Comparison of ENCODE assay signal across 11 cellular contexts in genomic region chr2:215830313-215830712, GRCh38.
DNase-seq lines count a peak whose midpoint lies in the region; ATAC-seq, FAIRE-seq and TF ChIP-seq lines count a peak whose summit lies in the region.
"Had no signal": no experiment of that assay in that cellular context is flagged by ENCODE, and none has a peak within 500 bp of the region (broad histone marks: within the 10 kb centered on the region; RNA-seq: fewer than 3 reads in every experiment).

No MANE protein-coding gene starts in this region.

- peak overlapping the region; percentile 33 to 69; a peak in 3 of 4 replicates for H3K9ac ChIP-seq in K562 (ENCODE audit: insufficient read depth in 1 of 2, low read depth in 2 of 2, low read length in 2 of 2)

- TF ChIP-seq EP300 in K562 (IDR thresholded peaks at IDR 0.05; ENCODE audit: low read length) = peak; percentile 82; the same call in 1 of the 2 replicates

- H2AFZ ChIP-seq in K562 (ENCODE audit: low read depth, low read length) = peak overlapping the region; percentile 88

- ATAC-seq in K562 (peak; percentile 87), GM19324 (IDR thresholded peaks at IDR 0.05; ENCODE audit: low FRiP score, unreplicated experiment) (no peak)
- ATAC-seq in activated T-helper 17 cell treated with anti-CD3 and anti-CD28 coated beads, Interleukin-2, amount 50 U/mL, for 72 hours (replicated peaks) = no peak

- H3K27ac Mint-ChIP-seq in activated T-helper 17 cell treated with anti-CD3 and anti-CD28 coated beads, Interleukin-2, amount 50 U/mL, for 72 hours = no peak overlapping the region

- H3K9me3 ChIP-seq in K562 (replicated peaks; ENCODE audit: control insufficient read depth, insufficient read depth, low read depth, low read length) (peaks cover 5% of the 10 kb centered on the region; the same call in 1 of the 2 replicates), testis (no peaks in the 10 kb centered on the region)

- no TSS peak for BruUV-seq in K562 (replicated peaks; lab: Mats Ljungman, UMichigan)

- no peaks in the 10 kb centered on the region for H3K27me3 ChIP-seq in K562 (ENCODE audit: control insufficient read depth in 2 of 2, insufficient read depth in 2 of 2, low read length in 2 of 2)
- H3K27me3 ChIP-seq in testis = no peaks in the 10 kb centered on the region

- no peaks in the 10 kb centered on the region for H3K27me3 Mint-ChIP-seq in activated T-helper 17 cell treated with anti-CD3 and anti-CD28 coated beads, Interleukin-2, amount 50 U/mL, for 72 hours
- H3K27me3 Mint-ChIP-seq: central memory CD8-positive, alpha-beta T cell; type B pancreatic cell had no signal

- H3K4me3 ChIP-seq in K562 (no peak overlapping the region), testis (no peak overlapping the region)

- H3K36me3 ChIP-seq in K562 (ENCODE audit: control insufficient read depth, insufficient read depth, low read length) (no peaks in the 10 kb centered on the region; the same call in 2 of the 3 replicates), testis (ENCODE audit: low read depth, missing control alignments) (no peaks in the 10 kb centered on the region)

- peak; percentile 60 to 61 for TF ChIP-seq RAD21 in K562 (CRISPR knock-in tag; conservative IDR thresholded peaks at IDR 0.05 in 1 of 2, IDR thresholded peaks at IDR 0.05 in 1 of 2)

- TF ChIP-seq POLR2A in K562 (conservative IDR thresholded peaks at IDR 0.05) (no peak), testis (IDR thresholded peaks at IDR 0.05) (no peak)

- no peaks in the 10 kb centered on the region for H3K9me1 ChIP-seq in K562 (ENCODE audit: control insufficient read depth, insufficient read depth, low read length)

- no peaks in the 10 kb centered on the region for H3K79me2 ChIP-seq in K562 (ENCODE audit: control insufficient read depth, insufficient read depth, low read length)

- H3K9me3 Mint-ChIP-seq in activated T-helper 17 cell treated with anti-CD3 and anti-CD28 coated beads, Interleukin-2, amount 50 U/mL, for 72 hours = no peaks in the 10 kb centered on the region
- H3K9me3 Mint-ChIP-seq: central memory CD8-positive, alpha-beta T cell; type B pancreatic cell had no signal

- peak; percentile 92 for FAIRE-seq in K562 (lab: Jason Lieb, UNC)
- FAIRE-seq: kidney had no signal

- CTCF ChIA-PET in K562 (lab: Yijun Ruan, JAX; ENCODE audit: low intra/inter-chr PET ratio) = no interaction called here

- intact Hi-C loops in K562 (cut with micrococcal nuclease) (loop anchor here (1.0 to 5.0 kb wide), 4 partner anchors 41 to 376 kb away; no protein-coding TSS in a partner anchor), testis (cut with DNase I; ENCODE audit: low total_unique reads) (no loop called here)

- peak overlapping the region; percentile 68 for H3K4me2 ChIP-seq in K562 (ENCODE audit: insufficient read depth, low read length)

- POLR2A ChIA-PET in K562 (lab: Yijun Ruan, JAX) = interaction anchor here (1.4 to 1.5 kb wide), 2 partner anchors 11 to 34 kb away, joined by 3 to 4 read pairs; no protein-coding TSS in a partner anchor

- WGBS in K562 (ENCODE audit: insufficient coverage, low coverage, missing lambda C conversion rate) = 0% methylated on average over 4 of the region's 4 CpGs
- 38 to 43% methylated on average over 4 of the region's 4 CpGs for WGBS in testis, 2 donors

- no peak overlapping the region for H3K4me3 Mint-ChIP-seq in activated T-helper 17 cell treated with anti-CD3 and anti-CD28 coated beads, Interleukin-2, amount 50 U/mL, for 72 hours
- H3K4me3 Mint-ChIP-seq: central memory CD8-positive, alpha-beta T cell had no signal

- H3K4me1 ChIP-seq in K562 (replicated peaks in 1 of 2; ENCODE audit: control insufficient read depth in 2 of 2, insufficient read depth in 2 of 2, low read length in 2 of 2) (peaks cover 6 to 37% of the 10 kb centered on the region in 2 experiments; a peak in 3 of 5 replicates), testis (peaks cover 14% of the 10 kb centered on the region)

- H3K27ac ChIP-seq in K562 (ENCODE audit: extremely low read depth, low read depth, low read length) (peak overlapping the region; percentile 86), testis (peak overlapping the region in 1 of 2 donors; percentile 53)

- no peaks in the 10 kb centered on the region for H3K36me3 Mint-ChIP-seq in activated T-helper 17 cell treated with anti-CD3 and anti-CD28 coated beads, Interleukin-2, amount 50 U/mL, for 72 hours (ENCODE audit: low read depth)
- H3K36me3 Mint-ChIP-seq: type B pancreatic cell had no signal

- H4K20me1 ChIP-seq in K562 (replicated peaks; ENCODE audit: control insufficient read depth, insufficient read depth, low read length) = no peaks in the 10 kb centered on the region

- in situ Hi-C loops in K562 (cut with MboI) = no loop called here

- no peaks in the 10 kb centered on the region for H3K4me1 Mint-ChIP-seq in activated T-helper 17 cell treated with anti-CD3 and anti-CD28 coated beads, Interleukin-2, amount 50 U/mL, for 72 hours
- H3K4me1 Mint-ChIP-seq: central memory CD8-positive, alpha-beta T cell had no signal

- TF ChIP-seq CTCF in K562 (IDR thresholded peaks at IDR 0.05 in 2 of 3, conservative IDR thresholded peaks at IDR 0.05 in 1 of 3; ENCODE audit: insufficient read depth in 2 of 3, low read depth in 1 of 3, low read length in 3 of 3) = peak in 1 of 3 experiments; percentile 44; a peak in 2 of 6 replicates
- no peak for TF ChIP-seq CTCF in testis (IDR thresholded peaks at IDR 0.05)

- DNase-seq in HT1080 (ENCODE audit: low read depth) = peak; percentile 47
- peak; percentile 55 to 87 (median 68) for DNase-seq in K562 (ENCODE audit: extremely low read depth in 1 of 4, low spot score in 3 of 4)
- peak; percentile 64 for DNase-seq in islet precursor cell
- peak; percentile 37 for DNase-seq in testis
- no peak for DNase-seq in cerebellar cortex (ENCODE audit: low spot score)
- DNase-seq: kidney, NCI-H524 treated with DMSO at 0.1 percent for 48 hours had no signal

TF ChIP-seq in K562, 482 proteins besides CTCF, POLR2A, EP300 and RAD21 (continues in another document):
- TF ChIP-seq GATA2 (CRISPR knock-in tag; IDR thresholded peaks at IDR 0.05) (no peak), NFE2 (IDR thresholded peaks at IDR 0.05; ENCODE audit: low read depth) (peak; percentile 93), PKNOX1 (IDR thresholded peaks at IDR 0.05) (peak; percentile 33), TEAD1 (CRISPR knock-in tag; IDR thresholded peaks at IDR 0.05) (no peak), ZBTB9 (CRISPR knock-in tag; IDR thresholded peaks at IDR 0.05) (no peak), ZNF263 (CRISPR knock-in tag; IDR thresholded peaks at IDR 0.05; ENCODE audit: borderline replicate concordance) (no peak), RBM14 (IDR thresholded peaks at IDR 0.05; ENCODE audit: borderline replicate concordance, insufficient read depth, low read depth, low read length) (no peak), NR2F6 (CRISPR knock-in tag; IDR thresholded peaks at IDR 0.05) (no peak), SUPT5H (IDR thresholded peaks at IDR 0.05) (no peak), ARID4B (CRISPR knock-in tag; IDR thresholded peaks at IDR 0.05) (no peak)
